ENCODE assay signal across 13 cellular contexts in the genomic region with DNA sequence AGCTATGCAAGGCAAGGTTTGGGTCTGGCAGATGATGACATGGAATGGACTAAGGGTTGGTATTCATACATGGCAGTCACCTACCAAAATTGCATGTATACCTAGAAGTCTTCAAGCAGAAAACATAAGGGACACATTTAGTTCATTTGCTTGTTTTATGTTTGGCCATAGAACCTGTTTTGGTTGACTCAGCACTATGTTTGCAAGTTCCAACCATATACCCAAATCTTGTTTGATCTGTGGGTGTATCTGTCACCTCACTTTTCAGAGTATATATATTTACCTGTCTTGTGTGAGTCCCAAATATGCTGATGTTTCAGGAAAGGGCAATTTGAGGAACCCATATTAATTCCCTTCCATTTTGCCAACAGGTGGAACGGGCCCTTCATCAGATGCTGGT.
"Had no signal": no experiment of that assay in that cellular context is flagged by ENCODE, and none has a peak within 500 bp of the region (broad histone marks: within the 10 kb centered on the region; RNA-seq: fewer than 3 reads in every experiment).

No MANE protein-coding gene starts in this region.

- DNase-seq: cerebellar nuclear complex; immature natural killer cell; left cardiac atrium; naive thymus-derived CD8-positive, alpha-beta T cell; psoas muscle; retina; small intestine; stimulated activated CD4-positive, alpha-beta T cell treated with anti-CD3 and anti-CD28 coated beads, Interleukin-12 subunit alpha, Interleukin-12 subunit beta, amount 100 ng/mL, for 4 hours; stimulated activated CD4-positive, alpha-beta T cell treated with anti-CD3 and anti-CD28 coated beads, Interleukin-2, amount 100 ng/mL, for 48 hours; stimulated activated naive CD4-positive, alpha-beta T cell treated with Interleukin-2 at 50 U/mL for 16 hours had no signal

- H3K4me1 ChIP-seq: psoas muscle had no signal

- FAIRE-seq: colon, frontal cortex, small intestine had no signal

- H3K27ac ChIP-seq: neutrophil, psoas muscle had no signal

- ATAC-seq: naive thymus-derived CD8-positive, alpha-beta T cell; psoas muscle had no signal

- H3K4me3 ChIP-seq: psoas muscle had no signal

- H3K9me3 ChIP-seq: neutrophil, psoas muscle had no signal

- H3K27me3 ChIP-seq: neutrophil had no signal
